ENCODE assay signal across 12 cellular contexts in the genomic region with DNA sequence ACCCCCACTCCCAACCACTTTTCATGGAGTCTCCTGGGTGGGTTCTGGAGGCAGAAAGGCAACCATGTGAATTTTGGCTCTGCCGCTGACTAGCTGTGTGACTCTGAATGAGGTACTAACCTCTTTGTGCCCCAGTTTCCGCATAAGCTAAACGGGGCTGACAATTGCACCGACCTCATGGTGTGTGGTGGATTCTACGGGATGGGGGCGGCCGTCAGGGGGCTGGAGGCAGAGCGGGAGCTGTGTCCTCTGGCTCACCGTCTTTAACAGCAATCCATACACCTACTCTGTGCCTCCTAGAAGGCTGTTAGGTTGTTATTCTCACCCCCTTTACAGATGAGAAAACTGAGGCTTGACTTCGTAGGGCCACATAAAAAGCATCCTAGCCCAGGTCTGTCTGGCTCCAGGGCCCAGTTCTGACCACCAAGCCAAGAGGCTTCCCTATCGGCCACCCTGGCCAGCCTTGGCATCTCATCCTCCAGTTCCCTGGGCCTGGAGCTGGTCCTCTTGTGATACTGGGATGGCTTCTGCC. TPM values are rescaled to one million over a fixed set of nuclear protein-coding genes. Genes with fewer than 3 reads are reported as not detected.
A peak's percentile ranks its signal among the peaks of the same experiment; 100 is the strongest.
DNase-seq lines count a peak whose midpoint lies in the region; ATAC-seq, FAIRE-seq and TF ChIP-seq lines count a peak whose summit lies in the region.
"Had no signal": no experiment of that assay in that cellular context is flagged by ENCODE, and none has a peak within 500 bp of the region (broad histone marks: within the 10 kb centered on the region; RNA-seq: fewer than 3 reads in every experiment).

No MANE protein-coding gene starts in this region.

- H4K91ac ChIP-seq in trophoblast cell (ENCODE audit: low read depth, low read length), result no peak overlapping the region

- CTCF ChIA-PET in OCI-LY7 (lab: Charles Lee; ENCODE audit: unreplicated experiment), result no interaction called here

- POLR2A ChIA-PET in OCI-LY7 (lab: Charles Lee), result no interaction called here

- H3K4me2 ChIP-seq in GM23248 (ENCODE audit: unreplicated experiment), result no peak overlapping the region
- peak overlapping the region; percentile 73 for H3K4me2 ChIP-seq in OCI-LY7 (ENCODE audit: low read length)
- H3K4me2 ChIP-seq in fibroblast of lung (ENCODE audit: extremely low read depth, insufficient read depth, low read length), result peak overlapping the region; percentile 29
- peak overlapping the region; percentile 38 for H3K4me2 ChIP-seq in trophoblast cell (ENCODE audit: low read length)

- no peak overlapping the region for H2AK5ac ChIP-seq in trophoblast cell (ENCODE audit: low read length)

- H2BK12ac ChIP-seq in trophoblast cell (ENCODE audit: low read length), result no peak overlapping the region

- H3K36me3 ChIP-seq in GM23248 (ENCODE audit: low read depth) (no peaks in the 10 kb centered on the region), OCI-LY7 (ENCODE audit: insufficient read depth, low read length) (no peaks in the 10 kb centered on the region), fibroblast of lung (ENCODE audit: control insufficient read depth, insufficient read depth, low read length) (no peaks in the 10 kb centered on the region), trophoblast cell (ENCODE audit: control insufficient read depth in 1 of 2, insufficient read depth in 2 of 2, low read length in 2 of 2) (no peaks in the 10 kb centered on the region)
- H3K36me3 ChIP-seq: HAP-1 had no signal

- no peaks in the 10 kb centered on the region for H3F3A ChIP-seq in GM23248 (ENCODE audit: insufficient read depth)

- H3K79me2 ChIP-seq in GM23248 (ENCODE audit: insufficient read depth) (no peaks in the 10 kb centered on the region), OCI-LY7 (ENCODE audit: insufficient read depth, low read depth, low read length) (no peaks in the 10 kb centered on the region), fibroblast of lung (ENCODE audit: control insufficient read depth, insufficient read depth, low read length) (no peaks in the 10 kb centered on the region), trophoblast cell (ENCODE audit: control insufficient read depth, insufficient read depth, low read length, poor library complexity) (peaks cover 2% of the 10 kb centered on the region)

- no peak overlapping the region for H3K4me3 ChIP-seq in GM23248
- H3K4me3 ChIP-seq in OCI-LY7 (ENCODE audit: low read depth, low read length, poor library complexity, severe bottlenecking), result peak overlapping the region; percentile 31
- no peak overlapping the region for H3K4me3 ChIP-seq in fibroblast of lung (replicated peaks in 1 of 4; ENCODE audit: control extremely low read depth in 1 of 4, insufficient read depth in 1 of 4, low read depth in 3 of 4, low read length in 4 of 4)
- no peak overlapping the region for H3K4me3 ChIP-seq in trophoblast cell (ENCODE audit: low read depth, low read length)
- H3K4me3 ChIP-seq: HAP-1, skin epidermis had no signal

- H4K8ac ChIP-seq in trophoblast cell (ENCODE audit: low read depth, low read length), result no peak overlapping the region

- H2BK120ac ChIP-seq in trophoblast cell (ENCODE audit: insufficient read depth, low read length, poor library complexity), result no peak overlapping the region

- 39 to 41% methylated on average over 10 to 11 of the region's 11 CpGs for WGBS in GM23248 (ENCODE audit: low coverage in 1 of 2, low lambda C conversion rate in 2 of 2, missing lambda C conversion rate in 2 of 2), 2 experiments
- no CpG with 5 or more reads among the region's 11 CpGs for WGBS in trophoblast cell (ENCODE audit: extremely low coverage, insufficient coverage, insufficient read length)

- H3K9me2 ChIP-seq in GM23248 (ENCODE audit: insufficient read depth), result no peaks in the 10 kb centered on the region
- H3K9me2 ChIP-seq in OCI-LY7 (ENCODE audit: insufficient read depth, low read length), result no peaks in the 10 kb centered on the region

- H3K27ac ChIP-seq in GM23248 (no peak overlapping the region), OCI-LY7 (ENCODE audit: low read depth, low read length, poor library complexity, severe bottlenecking) (no peak overlapping the region), fibroblast of lung (ENCODE audit: insufficient read depth, low read length) (no peak overlapping the region), trophoblast cell (ENCODE audit: low read depth, low read length) (no peak overlapping the region)

- peaks cover 9% of the 10 kb centered on the region for H3K79me1 ChIP-seq in trophoblast cell (ENCODE audit: low read length)

- BruUV-seq in OCI-LY7 (replicated peaks; lab: Mats Ljungman, UMichigan), result no TSS peak

- H3K4ac ChIP-seq in trophoblast cell (ENCODE audit: low read depth, low read length), result no peak overlapping the region

- H2BK5ac ChIP-seq in trophoblast cell (ENCODE audit: low read depth, low read length, poor library complexity), result no peak overlapping the region

- no peaks in the 10 kb centered on the region; the same call in 1 of the 2 replicates for H3K27me3 ChIP-seq in GM23248 (replicated peaks; ENCODE audit: insufficient read depth)
- H3K27me3 ChIP-seq in fibroblast of lung (ENCODE audit: control insufficient read depth, insufficient read depth, low read length), result no peaks in the 10 kb centered on the region
- H3K27me3 ChIP-seq in trophoblast cell (ENCODE audit: insufficient read depth, low read length), result no peaks in the 10 kb centered on the region

- in situ Hi-C loops in GM23248 (cut with MboI), result no loop called here

- no peak for TF ChIP-seq CTCF in OCI-LY7 (conservative IDR thresholded peaks at IDR 0.05; ENCODE audit: low read length)
- TF ChIP-seq CTCF in fibroblast of lung (conservative IDR thresholded peaks at IDR 0.05 in 1 of 2, IDR thresholded peaks at IDR 0.05 in 1 of 2; ENCODE audit: low read depth in 1 of 2, low read length in 2 of 2), result no peak

- no peak overlapping the region for H3K18ac ChIP-seq in trophoblast cell (ENCODE audit: low read length)

- H4K12ac ChIP-seq in trophoblast cell (ENCODE audit: low read depth, low read length), result no peak overlapping the region

- H3K9me3 ChIP-seq in GM23248 (ENCODE audit: low read depth) (no peaks in the 10 kb centered on the region), OCI-LY7 (ENCODE audit: low read length) (no peaks in the 10 kb centered on the region), fibroblast of lung (ENCODE audit: control insufficient read depth, insufficient read depth, low read depth, low read length) (no peaks in the 10 kb centered on the region), trophoblast cell (ENCODE audit: insufficient read depth, low read depth, low read length) (peaks cover 2% of the 10 kb centered on the region)
- H3K9me3 ChIP-seq: HAP-1 had no signal

- H3K9ac ChIP-seq in GM23248 (no peak overlapping the region), fibroblast of lung (ENCODE audit: insufficient read depth, low read length) (no peak overlapping the region), trophoblast cell (ENCODE audit: low read length) (no peak overlapping the region)

- H2AFZ ChIP-seq in GM23248 (0 out of 2 replicates have a peak overlapping the region, but pooled peaks have one; percentile 28), OCI-LY7 (ENCODE audit: low read length) (peak overlapping the region; percentile 88; the same call in 1 of the 2 replicates), fibroblast of lung (ENCODE audit: low read length) (peak overlapping the region; percentile 10), trophoblast cell (ENCODE audit: insufficient read depth, low read length, poor library complexity) (no peak overlapping the region)

- H3K14ac ChIP-seq in trophoblast cell (ENCODE audit: low read length), result no peak overlapping the region

- no peak overlapping the region for H3K23ac ChIP-seq in trophoblast cell (ENCODE audit: low read length)

- intact Hi-C loops in OCI-LY7 (cut with micrococcal nuclease; ENCODE audit: unreplicated experiment), result loop anchor here (1.0 to 5.0 kb wide), 6 partner anchors 168 to 498 kb away; no protein-coding TSS in a partner anchor

- H4K20me1 ChIP-seq in GM23248 (ENCODE audit: insufficient read depth), result no peaks in the 10 kb centered on the region
- no peaks in the 10 kb centered on the region for H4K20me1 ChIP-seq in OCI-LY7 (ENCODE audit: insufficient read depth, low read length)
- H4K20me1 ChIP-seq in fibroblast of lung (ENCODE audit: control insufficient read depth, extremely low read depth, insufficient read depth, low read length), result no peaks in the 10 kb centered on the region

- ATAC-seq in GM21360 (IDR thresholded peaks at IDR 0.05; ENCODE audit: unreplicated experiment), result no peak
- ATAC-seq: stimulated activated memory B cell treated with anti-CD40 and anti-IgM and Interleukin-4, amounts not matched to agents 10 μg/mL and 1 μg/mL and 100 μg/mL, for 72 hours had no signal

- H3K4me1 ChIP-seq in GM23248 (ENCODE audit: insufficient read depth) (peaks cover 11% of the 10 kb centered on the region), OCI-LY7 (ENCODE audit: insufficient read depth, low read length, poor library complexity, severe bottlenecking) (peaks cover 17% of the 10 kb centered on the region), fibroblast of lung (ENCODE audit: control insufficient read depth, extremely low read depth, insufficient read depth, low read length) (no peaks in the 10 kb centered on the region), trophoblast cell (ENCODE audit: control insufficient read depth in 1 of 2, insufficient read depth in 2 of 2, low read length in 2 of 2) (peaks cover 2 to 5% of the 10 kb centered on the region in 2 experiments)
- H3K4me1 ChIP-seq: HAP-1 had no signal

- DNase-seq in GM23248 (no peak), OCI-LY7 (ENCODE audit: low spot score) (no peak), fibroblast of lung (ENCODE audit: low read depth in 2 of 2) (no peak), trophoblast cell (no peak), HUDEP-2 (lab: John Stamatoyannopoulos, UW; ENCODE audit: unreplicated experiment in 76 of 76) (no peak), RCC 7860 (ENCODE audit: low spot score) (no peak)
- no peak for DNase-seq in activated naive CD4-positive, alpha-beta T cell (lab: John Stamatoyannopoulos, UW)
- DNase-seq: NCI-H510A had no signal

- FAIRE-seq in RCC 7860 (lab: Jason Lieb, UNC), result no peak

RNA-seq across cellular contexts. Expression of a gene that starts 4.3 kb away (rescaled TPM):
- total RNA-seq in GM23248 (2014; rRNA removed; shearing (Covaris generic)), result 1.9 and 3.0 TPM in 2 replicates
- polyA plus RNA-seq in GM23248 (2016; fragmentation: Nextera tagmentation; extraction: Ambion mirVana), result 7.3 TPM in 2 replicates
- total RNA-seq in OCI-LY7 (2014; rRNA removed; shearing (Covaris generic)), result 1.4 and 1.7 TPM in 2 replicates
- 7.3 and 8.2 TPM in 2 replicates for total RNA-seq in OCI-LY7 (2022)
- total RNA-seq in fibroblast of lung, result 2.1 and 2.3 TPM in 2 replicates
- polyA plus RNA-seq in fibroblast of lung, result 0.89 and 0.90 TPM in 2 replicates
- 2.4 and 2.7 TPM in 2 replicates for polyA plus RNA-seq in fibroblast of lung (2012)
- 6.7 and 7.2 TPM in 2 replicates for polyA minus RNA-seq in fibroblast of lung (ENCODE audit: low replicate concordance)
- 6.4 and 6.8 TPM in 2 replicates for polyA plus RNA-seq in trophoblast cell (2013)
